2 cellular contexts compared by ENCODE assay signal in genomic region chr2:35255826-35256225, GRCh38.
"Had no signal": no experiment of that assay in that cellular context is flagged by ENCODE, and none has a peak within 500 bp of the region (broad histone marks: within the 10 kb centered on the region; RNA-seq: fewer than 3 reads in every experiment).

No MANE protein-coding gene starts in this region.

- DNase-seq: GDM1, GF-D8 had no signal
